ENCODE assay signal across 13 cellular contexts in genomic region chr12:44626883-44627282, GRCh38.
DNase-seq lines count a peak whose midpoint lies in the region; ATAC-seq and TF ChIP-seq lines count a peak whose summit lies in the region.
"Had no signal": no experiment of that assay in that cellular context is flagged by ENCODE, and none has a peak within 500 bp of the region (broad histone marks: within the 10 kb centered on the region; RNA-seq: fewer than 3 reads in every experiment).

No MANE protein-coding gene starts in this region.

- TF ChIP-seq CTCF in testis (IDR thresholded peaks at IDR 0.05) = no peak

- ATAC-seq in GM18498 (IDR thresholded peaks at IDR 0.05; ENCODE audit: unreplicated experiment) = no peak
- ATAC-seq in Right ventricle myocardium inferior = no peak

- H3K4me1 ChIP-seq in testis = no peaks in the 10 kb centered on the region
- H3K4me1 ChIP-seq: BLaER1 treated with 17β-estradiol and CSF1 and Interleukin-3, amounts not matched to agents 10 nM and 100 nM; Peyer's patch had no signal

- no peaks in the 10 kb centered on the region for H3K27me3 ChIP-seq in testis
- H3K27me3 ChIP-seq: BLaER1 treated with 17β-estradiol and CSF1 and Interleukin-3, amounts not matched to agents 10 nM and 100 nM; Peyer's patch had no signal

- 80 to 85% methylated on average over 2 of the region's 2 CpGs for WGBS in testis, 2 donors

- no peaks in the 10 kb centered on the region for H3K9me3 ChIP-seq in testis
- H3K9me3 ChIP-seq: BLaER1 treated with 17β-estradiol and CSF1 and Interleukin-3, amounts not matched to agents 10 nM and 100 nM; Peyer's patch had no signal

- no peak overlapping the region for H3K4me3 ChIP-seq in testis
- H3K4me3 ChIP-seq: BLaER1 treated with 17β-estradiol and CSF1 and Interleukin-3, amounts not matched to agents 10 nM and 100 nM; Peyer's patch had no signal

- DNase-seq in DMS 273 (lab: John Stamatoyannopoulos, UW; ENCODE audit: unreplicated experiment) = peak; percentile 16
- no peak for DNase-seq in DMS 273 treated with DMSO at 0.1 percent for 48 hours (lab: John Stamatoyannopoulos, UW)
- peak; percentile 68 for DNase-seq in NCI-H1694 (lab: John Stamatoyannopoulos, UW)
- peak; percentile 79 for DNase-seq in NCI-H82 (lab: John Stamatoyannopoulos, UW)
- DNase-seq in left kidney (ENCODE audit: low read depth, low spot score) = peak; percentile 56
- DNase-seq in testis = no peak
- DNase-seq in Right ventricle myocardium inferior (ENCODE audit: missing footprints) = no peak
- DNase-seq: HCEC 1CT, Peyer's patch, SHP77 had no signal

- H3K36me3 ChIP-seq in testis (ENCODE audit: low read depth, missing control alignments) = no peaks in the 10 kb centered on the region
- H3K36me3 ChIP-seq: BLaER1 treated with 17β-estradiol and CSF1 and Interleukin-3, amounts not matched to agents 10 nM and 100 nM; Peyer's patch had no signal

- TF ChIP-seq POLR2A in testis (IDR thresholded peaks at IDR 0.05) = no peak

- no peak overlapping the region for H3K27ac ChIP-seq in testis
- H3K27ac ChIP-seq: 22Rv1; BLaER1 treated with 17β-estradiol and CSF1 and Interleukin-3, amounts not matched to agents 10 nM and 100 nM; Peyer's patch had no signal

- intact Hi-C loops in testis (cut with DNase I; ENCODE audit: low total_unique reads) = no loop called here
- intact Hi-C loops in Right ventricle myocardium inferior (cut with DNase I) = no loop called here

Comparison
In these comparisons a context has a peak if more than half of its experiments do, and no peak if none do; other contexts are left out.
1. DNase-seq: peak in DMS 273 (single experiment), NCI-H1694 (single experiment), NCI-H82 (single experiment) and left kidney (single experiment); none in DMS 273 treated with DMSO at 0.1 percent for 48 hours (single experiment), testis (single experiment) and Right ventricle myocardium inferior (single experiment).